Comparison of ENCODE assay signal across 8 cellular contexts in genomic region chr20:10427060-10427692, GRCh38. TPM values are rescaled to one million over a fixed set of nuclear protein-coding genes. Genes with fewer than 3 reads are reported as not detected.
DNase-seq lines count a peak whose midpoint lies in the region; ATAC-seq and TF ChIP-seq lines count a peak whose summit lies in the region.

No MANE protein-coding gene starts in this region.

- H3K4me3 ChIP-seq in WERI-Rb-1 (ENCODE audit: low read depth, low read length) (no peak overlapping the region), mesendoderm (ENCODE audit: low read length) (no peak overlapping the region)

- H3K56ac ChIP-seq in mesendoderm (ENCODE audit: low read length), result no peak overlapping the region

- WGBS in mesendoderm (ENCODE audit: extremely low coverage, insufficient coverage, low lambda C conversion rate), result no CpG with 5 or more reads among the region's 3 CpGs

- peaks cover 15% of the 10 kb centered on the region for H3K79me1 ChIP-seq in mesendoderm (ENCODE audit: low read length)

- no peak for ATAC-seq in GM19328 (IDR thresholded peaks at IDR 0.05; ENCODE audit: unreplicated experiment)

- H3K79me2 ChIP-seq in mesendoderm (ENCODE audit: control insufficient read depth, insufficient read depth, low read length), result peaks cover 18% of the 10 kb centered on the region

- no peaks in the 10 kb centered on the region for H3K9me3 ChIP-seq in WERI-Rb-1 (ENCODE audit: severe bottlenecking)

- H3K27me3 ChIP-seq in WERI-Rb-1 (ENCODE audit: insufficient read depth, low read depth, severe bottlenecking) (no peaks in the 10 kb centered on the region), mesendoderm (ENCODE audit: insufficient read depth, low read length, poor library complexity) (no peaks in the 10 kb centered on the region)

- H4K8ac ChIP-seq in mesendoderm (ENCODE audit: low read depth, low read length), result no peak overlapping the region

- H2AK5ac ChIP-seq in mesendoderm (ENCODE audit: low read length), result no peak overlapping the region

- no peak overlapping the region for H3K4me2 ChIP-seq in mesendoderm (ENCODE audit: low read length)

- no peak overlapping the region for H3K9ac ChIP-seq in mesendoderm (ENCODE audit: low read length)

- no peak overlapping the region for H2BK5ac ChIP-seq in mesendoderm (ENCODE audit: low read length)

- peak; percentile 47; the same call in 1 of the 2 replicates for TF ChIP-seq CTCF in WERI-Rb-1 (IDR thresholded peaks at IDR 0.05; ENCODE audit: low read depth, low read length)
- TF ChIP-seq CTCF in type B pancreatic cell (conservative IDR thresholded peaks at IDR 0.05), result peak; percentile 90

- H3K27ac ChIP-seq in WERI-Rb-1 (no peak overlapping the region), mesendoderm (ENCODE audit: low read depth, low read length) (no peak overlapping the region)

- peaks cover 37% of the 10 kb centered on the region for H3K4me1 Mint-ChIP-seq in type B pancreatic cell (ENCODE audit: unreplicated experiment)

- H3K36me3 Mint-ChIP-seq in type B pancreatic cell, result peaks cover 11% of the 10 kb centered on the region

- H4K5ac ChIP-seq in mesendoderm (ENCODE audit: low read length), result no peak overlapping the region

- no peaks in the 10 kb centered on the region for H3K36me3 ChIP-seq in WERI-Rb-1
- H3K36me3 ChIP-seq in mesendoderm (ENCODE audit: control insufficient read depth, insufficient read depth, low read length), result no peaks in the 10 kb centered on the region

- H2BK120ac ChIP-seq in mesendoderm (ENCODE audit: low read depth, low read length), result no peak overlapping the region

- no peak overlapping the region for H3K18ac ChIP-seq in mesendoderm (ENCODE audit: low read length)

- peak; percentile 33 to 49 for DNase-seq in NCI-H524 (lab: John Stamatoyannopoulos, UW)
- no peak for DNase-seq in NCI-H524 treated with DMSO at 0.1 percent for 48 hours (lab: John Stamatoyannopoulos, UW)
- DNase-seq in NCI-H1092 (lab: John Stamatoyannopoulos, UW), result peak; percentile 40
- DNase-seq in WERI-Rb-1, result peak; percentile 36
- peak; percentile 8 for DNase-seq in effector CD8-positive, alpha-beta T cell (lab: John Stamatoyannopoulos, UW)
- peak; percentile 69 for DNase-seq in mesendoderm
- no peak for DNase-seq in type B pancreatic cell (ENCODE audit: extremely low spot score, unreplicated experiment)

- no peak overlapping the region for H3K27ac Mint-ChIP-seq in type B pancreatic cell

- no peak overlapping the region for H3K4ac ChIP-seq in mesendoderm (ENCODE audit: low read depth, low read length)

- H3K23ac ChIP-seq in mesendoderm (ENCODE audit: low read length), result no peak overlapping the region

- no peaks in the 10 kb centered on the region for H3K4me1 ChIP-seq in mesendoderm (ENCODE audit: control insufficient read depth, low read depth, low read length)

- no peaks in the 10 kb centered on the region for H3K9me3 Mint-ChIP-seq in type B pancreatic cell

- H2BK15ac ChIP-seq in mesendoderm (replicated peaks; ENCODE audit: low read depth), result no peak overlapping the region

- H3K4me3 Mint-ChIP-seq in type B pancreatic cell, result no peak overlapping the region

- H3K27me3 Mint-ChIP-seq in type B pancreatic cell, result no peaks in the 10 kb centered on the region

RNA-seq across cellular contexts. Expression of gene MKKS, which starts 6.8 kb away (rescaled TPM):
- 12.4 TPM for polyA plus RNA-seq in mesendoderm (2013, experiment 1 of 2)
- polyA plus RNA-seq in mesendoderm (2013, experiment 2 of 2), result 12.7 TPM
- total RNA-seq in type B pancreatic cell (ENCODE audit: low replicate concordance), result 16.2 and 19.9 TPM in 2 replicates

RNA-seq across cellular contexts. Expression of gene SLX4IP, which starts 7.9 kb away (rescaled TPM):
- 2.2 TPM for polyA plus RNA-seq in mesendoderm (2013, experiment 1 of 2)
- polyA plus RNA-seq in mesendoderm (2013, experiment 2 of 2), result 2.4 TPM
- total RNA-seq in type B pancreatic cell (ENCODE audit: low replicate concordance), result 6.6 and 8.5 TPM in 2 replicates

Comparison
In these comparisons a context has a peak if more than half of its experiments do, and no peak if none do; other contexts are left out.
1. DNase-seq: peak in NCI-H524 (2 of 2), NCI-H1092 (single experiment), WERI-Rb-1 (single experiment), effector CD8-positive, alpha-beta T cell (single experiment) and mesendoderm (single experiment); none in NCI-H524 treated with DMSO at 0.1 percent for 48 hours (single experiment) and type B pancreatic cell (single experiment).